ENCODE assay signal across 22 cellular contexts in genomic region chr22:47920380-47920959, GRCh38.
"Had no signal": no experiment of that assay in that cellular context is flagged by ENCODE, and none has a peak within 500 bp of the region (broad histone marks: within the 10 kb centered on the region; RNA-seq: fewer than 3 reads in every experiment).

No MANE protein-coding gene starts in this region.

- H3K36me3 ChIP-seq: colonic mucosa, ovary, sigmoid colon, spleen, thoracic aorta, tibial nerve, upper lobe of left lung, uterus had no signal

- H3K4me3 Mint-ChIP-seq: dendritic cell treated with granulocyte-macrophage colony-stimulating factor and Interleukin-4, amounts not matched to agents 40 ng/mL and 50 ng/mL, for 4 days; memory B cell; natural killer cell; stimulated activated memory B cell treated with anti-CD40 and anti-IgM and Interleukin-4, amounts not matched to agents 10 μg/mL and 1 μg/mL and 100 μg/mL, for 72 hours; stimulated activated naive CD8-positive, alpha-beta T cell treated with anti-CD3 and anti-CD28 coated beads, Interleukin-15, Interleukin-2, amounts not matched to agents 100 ng/mL and 50 ng/mL, for 24 hours had no signal

- H3K27me3 ChIP-seq: colonic mucosa, ovary, sigmoid colon, spleen, tibial nerve, upper lobe of left lung, uterus had no signal

- H3K9me3 ChIP-seq: colonic mucosa, ovary, psoas muscle, sigmoid colon, thoracic aorta, upper lobe of left lung, uterus had no signal

- H3K9me3 Mint-ChIP-seq: natural killer cell; stimulated activated naive CD8-positive, alpha-beta T cell treated with anti-CD3 and anti-CD28 coated beads, Interleukin-15, Interleukin-2, amounts not matched to agents 100 ng/mL and 50 ng/mL, for 24 hours had no signal

- H3K27me3 Mint-ChIP-seq: dendritic cell treated with granulocyte-macrophage colony-stimulating factor and Interleukin-4, amounts not matched to agents 40 ng/mL and 50 ng/mL, for 4 days; stimulated activated naive CD8-positive, alpha-beta T cell treated with anti-CD3 and anti-CD28 coated beads, Interleukin-15, Interleukin-2, amounts not matched to agents 100 ng/mL and 50 ng/mL, for 24 hours had no signal

- H3K27ac Mint-ChIP-seq: dendritic cell treated with granulocyte-macrophage colony-stimulating factor and Interleukin-4, amounts not matched to agents 40 ng/mL and 50 ng/mL, for 4 days; memory B cell; natural killer cell; stimulated activated memory B cell treated with anti-CD40 and anti-IgM and Interleukin-4, amounts not matched to agents 10 μg/mL and 1 μg/mL and 100 μg/mL, for 72 hours; stimulated activated naive CD8-positive, alpha-beta T cell treated with anti-CD3 and anti-CD28 coated beads, Interleukin-15, Interleukin-2, amounts not matched to agents 100 ng/mL and 50 ng/mL, for 24 hours had no signal

- H3K4me1 ChIP-seq: colonic mucosa, psoas muscle, sigmoid colon, tibial nerve, upper lobe of left lung, uterus had no signal

- H3K36me3 Mint-ChIP-seq: memory B cell; natural killer cell; stimulated activated memory B cell treated with anti-CD40 and anti-IgM and Interleukin-4, amounts not matched to agents 10 μg/mL and 1 μg/mL and 100 μg/mL, for 72 hours had no signal

- H3K4me3 ChIP-seq: colonic mucosa, lung, ovary, psoas muscle, sigmoid colon, spleen, thoracic aorta, tibial nerve, upper lobe of left lung, uterus had no signal

- DNase-seq: colonic mucosa; effector memory CD4-positive, alpha-beta T cell; erythroblast; kidney; natural killer cell; nucleus accumbens; ovary; psoas muscle; right cardiac atrium; sigmoid colon; spleen; stimulated activated CD4-positive, alpha-beta T cell treated with anti-CD3 and anti-CD28 coated beads, Interleukin-4, amount 100 ng/mL, for 4 hours; uterus had no signal

- H3K27ac ChIP-seq: colonic mucosa, ovary, psoas muscle, sigmoid colon, spleen, thoracic aorta, tibial nerve, upper lobe of left lung, uterus had no signal

- ATAC-seq: left lobe of liver; natural killer cell; psoas muscle; right cardiac atrium; stimulated activated memory B cell treated with anti-CD40 and anti-IgM and Interleukin-4, amounts not matched to agents 10 μg/mL and 1 μg/mL and 100 μg/mL, for 72 hours had no signal
